Comparison of ENCODE assay signal across 22 cellular contexts in genomic region chr2:127091886-127092285, GRCh38.
"Had no signal": no experiment of that assay in that cellular context is flagged by ENCODE, and none has a peak within 500 bp of the region (broad histone marks: within the 10 kb centered on the region; RNA-seq: fewer than 3 reads in every experiment).

No MANE protein-coding gene starts in this region.

- H3K4me3 Mint-ChIP-seq: activated CD8-positive, alpha-beta memory T cell treated with anti-CD3 and anti-CD28 coated beads, Interleukin-2, amount 10 ng/mL, durations not matched to agents 7 days and 5 days; activated CD8-positive, alpha-beta T cell treated with anti-CD3 and anti-CD28 coated beads for 36 hours; activated T-helper 1 cell treated with anti-CD3 and anti-CD28 coated beads, Interleukin-12 subunit alpha, Interleukin-12 subunit beta, Interleukin-2, Interleukin-4 antibody, amounts not matched to agents 30 ng/mL and 10 ng/mL and 1 ng/mL, durations not matched to agents 14 hours and 24 hours and 36 hours; memory B cell; stimulated activated naive CD8-positive, alpha-beta T cell treated with anti-CD3 and anti-CD28 coated beads, Interleukin-15, Interleukin-2, amounts not matched to agents 100 ng/mL and 50 ng/mL, for 24 hours; T-helper 17 cell had no signal

- H3K27me3 Mint-ChIP-seq: activated CD8-positive, alpha-beta T cell treated with anti-CD3 and anti-CD28 coated beads for 36 hours; memory B cell; stimulated activated naive CD8-positive, alpha-beta T cell treated with anti-CD3 and anti-CD28 coated beads, Interleukin-15, Interleukin-2, amounts not matched to agents 100 ng/mL and 50 ng/mL, for 24 hours had no signal

- H3K9me3 Mint-ChIP-seq: activated CD8-positive, alpha-beta T cell treated with anti-CD3 and anti-CD28 coated beads for 36 hours; activated T-helper 1 cell treated with anti-CD3 and anti-CD28 coated beads, Interleukin-12 subunit alpha, Interleukin-12 subunit beta, Interleukin-2, Interleukin-4 antibody, amounts not matched to agents 30 ng/mL and 10 ng/mL and 1 ng/mL, durations not matched to agents 14 hours and 24 hours and 36 hours; memory B cell; stimulated activated naive CD8-positive, alpha-beta T cell treated with anti-CD3 and anti-CD28 coated beads, Interleukin-15, Interleukin-2, amounts not matched to agents 100 ng/mL and 50 ng/mL, for 24 hours had no signal

- ATAC-seq: activated CD8-positive, alpha-beta memory T cell treated with anti-CD3 and anti-CD28 coated beads, Interleukin-2, amount 10 ng/mL, durations not matched to agents 7 days and 5 days; activated CD8-positive, alpha-beta T cell treated with anti-CD3 and anti-CD28 coated beads for 36 hours; body of pancreas; T-helper 17 cell had no signal

- H3K36me3 Mint-ChIP-seq: activated CD8-positive, alpha-beta memory T cell treated with anti-CD3 and anti-CD28 coated beads, Interleukin-2, amount 10 ng/mL, durations not matched to agents 7 days and 5 days; memory B cell had no signal

- DNase-seq: activated CD4-positive, alpha-beta T cell treated with anti-CD3 and anti-CD28 coated beads for 48 hours; activated CD4-positive, CD25-positive, alpha-beta regulatory T cell; activated CD8-positive, alpha-beta memory T cell treated with anti-CD3 and anti-CD28 coated beads, Interleukin-2, amount 10 ng/mL, durations not matched to agents 7 days and 5 days; activated CD8-positive, alpha-beta T cell treated with anti-CD3 and anti-CD28 coated beads for 36 hours; activated gamma-delta T cell; activated naive CD4-positive, alpha-beta T cell treated with anti-CD3 and anti-CD28 coated beads, Interleukin-2, amount 50 U/mL, for 16 hours; activated T-cell treated with anti-CD3 and anti-CD28 coated beads for 4 hours; anterior cingulate cortex; body of pancreas; hippocampal formation; occipital lobe; sigmoid colon; stimulated activated CD4-positive, alpha-beta T cell treated with anti-CD3 and anti-CD28 coated beads, Interleukin-4, amount 100 ng/mL, for 1 hour; SW 1271; T-helper 17 cell; uterus had no signal

- H3K27me3 ChIP-seq: body of pancreas, cardiac muscle cell, esophagus muscularis mucosa, sigmoid colon, suprapubic skin, uterus had no signal

- H3K4me3 ChIP-seq: body of pancreas, cardiac muscle cell, esophagus muscularis mucosa, sigmoid colon, suprapubic skin, uterus had no signal

- H3K9me3 ChIP-seq: body of pancreas, esophagus muscularis mucosa, sigmoid colon, suprapubic skin, uterus had no signal

- H3K36me3 ChIP-seq: cardiac muscle cell, sigmoid colon, suprapubic skin, uterus had no signal

- H3K27ac Mint-ChIP-seq: activated CD8-positive, alpha-beta memory T cell treated with anti-CD3 and anti-CD28 coated beads, Interleukin-2, amount 10 ng/mL, durations not matched to agents 7 days and 5 days; activated CD8-positive, alpha-beta T cell treated with anti-CD3 and anti-CD28 coated beads for 36 hours; activated T-helper 1 cell treated with anti-CD3 and anti-CD28 coated beads, Interleukin-12 subunit alpha, Interleukin-12 subunit beta, Interleukin-2, Interleukin-4 antibody, amounts not matched to agents 30 ng/mL and 10 ng/mL and 1 ng/mL, durations not matched to agents 14 hours and 24 hours and 36 hours; memory B cell; stimulated activated naive CD8-positive, alpha-beta T cell treated with anti-CD3 and anti-CD28 coated beads, Interleukin-15, Interleukin-2, amounts not matched to agents 100 ng/mL and 50 ng/mL, for 24 hours; T-helper 17 cell had no signal

- H3K27ac ChIP-seq: body of pancreas, cardiac muscle cell, esophagus muscularis mucosa, sigmoid colon, suprapubic skin had no signal
